In the genomic region with DNA sequence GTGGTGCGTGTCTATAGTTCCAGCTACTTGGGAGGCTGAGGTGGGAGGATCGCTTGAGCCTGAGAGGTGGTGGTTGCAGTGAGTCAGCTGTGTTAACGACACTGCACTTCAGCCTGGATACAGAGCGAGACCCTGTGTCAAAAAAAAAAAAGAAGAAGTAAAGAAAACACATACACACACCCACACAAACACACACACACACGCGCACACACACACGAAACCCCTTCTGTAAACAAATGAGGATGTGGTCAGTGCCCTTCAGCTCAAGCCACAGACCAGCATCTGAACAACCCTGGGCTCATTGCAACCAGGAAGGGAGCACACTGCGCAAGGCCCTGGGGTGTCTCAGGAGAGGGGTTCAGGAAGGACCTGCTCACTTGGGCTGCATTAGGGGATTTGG, we compare ENCODE assay signal across 10 cellular contexts. TPM values are rescaled to one million over a fixed set of nuclear protein-coding genes. Genes with fewer than 3 reads are reported as not detected.
DNase-seq lines count a peak whose midpoint lies in the region; ATAC-seq and TF ChIP-seq lines count a peak whose summit lies in the region.
"Had no signal": no experiment of that assay in that cellular context is flagged by ENCODE, and none has a peak within 500 bp of the region (broad histone marks: within the 10 kb centered on the region; RNA-seq: fewer than 3 reads in every experiment).

No MANE protein-coding gene starts in this region.

- no peak for TF ChIP-seq POLR2A in uterus (IDR thresholded peaks at IDR 0.05)

- no peak overlapping the region for H3K4me3 Mint-ChIP-seq in activated CD8-positive, alpha-beta memory T cell treated with anti-CD3 and anti-CD28 coated beads, Interleukin-2, amount 10 ng/mL, durations not matched to agents 7 days and 5 days

- no peaks in the 10 kb centered on the region for H3K36me3 Mint-ChIP-seq in activated CD8-positive, alpha-beta memory T cell treated with anti-CD3 and anti-CD28 coated beads, Interleukin-2, amount 10 ng/mL, durations not matched to agents 7 days and 5 days

- H3K36me3 ChIP-seq in uterus, result no peaks in the 10 kb centered on the region

- H3K27me3 ChIP-seq in uterus, result no peaks in the 10 kb centered on the region

- no peaks in the 10 kb centered on the region for H3K9me3 ChIP-seq in uterus
- H3K9me3 ChIP-seq: A549 had no signal

- H3K9me3 Mint-ChIP-seq in activated CD8-positive, alpha-beta memory T cell treated with anti-CD3 and anti-CD28 coated beads, Interleukin-2, amount 10 ng/mL, durations not matched to agents 7 days and 5 days (ENCODE audit: low read depth), result no peaks in the 10 kb centered on the region

- TF ChIP-seq CTCF in uterus (IDR thresholded peaks at IDR 0.05), result no peak

- H3K27ac ChIP-seq in uterus, result no peak overlapping the region
- H3K27ac ChIP-seq: A549 had no signal

- H3K27me3 Mint-ChIP-seq in activated CD8-positive, alpha-beta memory T cell treated with anti-CD3 and anti-CD28 coated beads, Interleukin-2, amount 10 ng/mL, durations not matched to agents 7 days and 5 days, result peaks cover 74% of the 10 kb centered on the region

- H3K4me1 ChIP-seq in uterus, result no peaks in the 10 kb centered on the region
- H3K4me1 ChIP-seq: A549 had no signal

- peak; percentile 67 for DNase-seq in activated CD8-positive, alpha-beta memory T cell treated with anti-CD3 and anti-CD28 coated beads, Interleukin-2, amount 10 ng/mL, durations not matched to agents 7 days and 5 days
- DNase-seq in activated CD8-positive, alpha-beta memory T cell treated with anti-CD3 and anti-CD28 coated beads for 24 hours, result no peak
- DNase-seq in RPMI7951 (ENCODE audit: low read depth) (peak; percentile 25), sciatic nerve (ENCODE audit: low spot score) (no peak), uterus (no peak), cerebellar nuclear complex (lab: John Stamatoyannopoulos, UW) (no peak), NCI-H2227 (lab: John Stamatoyannopoulos, UW; ENCODE audit: unreplicated experiment) (no peak)
- DNase-seq: stimulated activated CD4-positive, alpha-beta T cell treated with anti-CD3 and anti-CD28 coated beads, Interleukin-4, amount 100 ng/mL, for 1 hour had no signal

- H3K4me1 Mint-ChIP-seq in activated CD8-positive, alpha-beta memory T cell treated with anti-CD3 and anti-CD28 coated beads, Interleukin-2, amount 10 ng/mL, durations not matched to agents 7 days and 5 days, result peaks cover 36% of the 10 kb centered on the region

- H3K27ac Mint-ChIP-seq in activated CD8-positive, alpha-beta memory T cell treated with anti-CD3 and anti-CD28 coated beads, Interleukin-2, amount 10 ng/mL, durations not matched to agents 7 days and 5 days, result no peak overlapping the region

- CTCF ChIA-PET in activated CD8-positive, alpha-beta memory T cell treated with anti-CD3 and anti-CD28 coated beads, Interleukin-2, amount 10 ng/mL, durations not matched to agents 7 days and 5 days (lab: Charles Lee), result interaction anchor here (1.0 to 1.7 kb wide), 3 partner anchors 28 to 95 kb away, joined by 3 to 5 read pairs (median 4); no protein-coding TSS in a partner anchor

- H3K4me3 ChIP-seq in uterus, result no peak overlapping the region
- H3K4me3 ChIP-seq: A549 had no signal

- ATAC-seq in activated CD8-positive, alpha-beta memory T cell treated with anti-CD3 and anti-CD28 coated beads, Interleukin-2, amount 10 ng/mL, durations not matched to agents 7 days and 5 days, result peak; percentile 57
- ATAC-seq in HG02884 (IDR thresholded peaks at IDR 0.05; ENCODE audit: unreplicated experiment) (peak; percentile 70), sciatic nerve (peak; percentile 78)
- ATAC-seq: A549 had no signal

- intact Hi-C loops in sciatic nerve (cut with DNase I) (no loop called here), uterus (cut with DNase I; ENCODE audit: low total_unique reads) (no loop called here)

RNA-seq across cellular contexts. Expression of a gene that starts 47.9 kb away (rescaled TPM):
- total RNA-seq in activated CD8-positive, alpha-beta memory T cell treated with anti-CD3 and anti-CD28 coated beads, Interleukin-2, amount 10 ng/mL, durations not matched to agents 7 days and 5 days, result not detected
- total RNA-seq in RPMI7951 (2014; rRNA removed; shearing (Covaris generic)), result 0.49 TPM in 1 of 2 replicates, not detected in the other
- total RNA-seq in sciatic nerve (0.94 TPM), uterus (under 1 TPM in 1 of 4 donors, not detected in 3; 0.21 TPM)

RNA-seq across cellular contexts. Expression of a gene that starts 51.3 kb away (rescaled TPM):
- total RNA-seq in activated CD8-positive, alpha-beta memory T cell treated with anti-CD3 and anti-CD28 coated beads, Interleukin-2, amount 10 ng/mL, durations not matched to agents 7 days and 5 days, result 100 to 1,000 TPM; 134 to 174 TPM
- total RNA-seq in RPMI7951 (2014; rRNA removed; shearing (Covaris generic)), result 518 and 538 TPM in 2 replicates
- total RNA-seq in sciatic nerve (95.4 TPM), uterus (100 to 1,000 TPM in 1 of 4 donors, 10 to 100 TPM in 3; 53.0 to 257 (median 89.0) TPM)

Comparison
In these comparisons a context has a peak if more than half of its experiments do, and no peak if none do; other contexts are left out.
1. DNase-seq: peak in activated CD8-positive, alpha-beta memory T cell treated with anti-CD3 and anti-CD28 coated beads, Interleukin-2, amount 10 ng/mL, durations not matched to agents 7 days and 5 days (single experiment) and RPMI7951 (single experiment); none in activated CD8-positive, alpha-beta memory T cell treated with anti-CD3 and anti-CD28 coated beads for 24 hours (single experiment), sciatic nerve (single experiment), uterus (0 of 2), cerebellar nuclear complex (0 of 2) and NCI-H2227 (single experiment).
2. Peak in every context shown above with its lines, with median percentiles within 50 percentile points of each other: ATAC-seq.